In the genomic region with DNA sequence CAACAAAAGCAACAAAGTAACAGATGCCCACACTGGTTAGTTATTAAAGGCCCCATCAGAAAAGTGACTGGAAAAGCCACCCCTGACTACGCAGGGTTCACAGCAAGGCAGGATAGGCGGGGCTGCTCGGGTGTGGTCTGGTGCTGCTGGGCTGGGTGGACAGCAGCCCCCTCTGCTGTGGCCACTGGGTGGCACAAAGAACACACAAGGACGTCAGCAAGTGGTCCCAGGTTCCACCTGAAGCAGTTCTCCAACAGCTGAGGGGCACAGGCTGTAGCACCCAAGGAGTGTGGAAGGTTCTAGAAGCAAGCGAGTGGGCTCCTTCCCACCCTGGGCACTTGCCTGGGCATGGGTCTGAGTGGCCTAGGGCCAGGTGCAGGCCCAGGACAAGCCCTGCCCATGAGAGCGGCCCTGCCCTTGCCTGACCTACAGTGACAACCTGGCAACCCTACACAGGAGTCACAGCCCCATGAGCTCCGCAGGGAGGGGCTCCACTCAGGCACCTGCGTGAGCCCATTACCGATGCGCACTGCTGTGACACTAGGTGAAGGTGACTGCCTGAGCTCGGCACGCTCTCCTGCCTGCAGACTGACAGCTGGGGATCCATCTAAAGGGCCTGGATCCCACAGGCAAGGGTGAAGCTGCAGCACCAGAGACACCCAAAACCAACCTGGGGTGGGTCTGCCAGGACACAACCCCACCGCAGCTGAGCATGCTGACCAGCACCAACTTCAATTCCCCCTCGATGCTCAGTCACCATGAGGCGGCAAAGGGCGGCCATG, we compare ENCODE assay signal across 2 cellular contexts.
TF ChIP-seq lines count a peak whose summit lies in the region.

No MANE protein-coding gene starts in this region.

TF ChIP-seq in SK-N-SH, 30 proteins besides CTCF, POLR2A, EP300 and RAD21:
- no peak for TF ChIP-seq MXI1 (IDR thresholded peaks at IDR 0.05; ENCODE audit: low read depth, low read length)
- no peak for TF ChIP-seq GABPA (IDR thresholded peaks at IDR 0.05; ENCODE audit: low read depth)
- no peak for TF ChIP-seq ELF1 (IDR thresholded peaks at IDR 0.05)
- TF ChIP-seq, protein P1, sequence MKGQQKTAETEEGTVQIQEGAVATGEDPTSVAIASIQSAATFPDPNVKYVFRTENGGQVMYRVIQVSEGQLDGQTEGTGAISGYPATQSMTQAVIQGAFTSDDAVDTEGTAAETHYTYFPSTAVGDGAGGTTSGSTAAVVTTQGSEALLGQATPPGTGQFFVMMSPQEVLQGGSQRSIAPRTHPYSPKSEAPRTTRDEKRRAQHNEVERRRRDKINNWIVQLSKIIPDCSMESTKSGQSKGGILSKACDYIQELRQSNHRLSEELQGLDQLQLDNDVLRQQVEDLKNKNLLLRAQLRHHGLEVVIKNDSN (IDR thresholded peaks at IDR 0.05; ENCODE audit: borderline replicate concordance, low read depth): no peak
- TF ChIP-seq MEF2A (IDR thresholded peaks at IDR 0.05; ENCODE audit: borderline replicate concordance, low read depth): no peak
- no peak for TF ChIP-seq FOSL2 (IDR thresholded peaks at IDR 0.05; ENCODE audit: borderline replicate concordance, low read depth)
- TF ChIP-seq SMC3 (IDR thresholded peaks at IDR 0.05; ENCODE audit: low read depth, low read length): no peak
- TF ChIP-seq JUND (IDR thresholded peaks at IDR 0.05): no peak
- no peak for TF ChIP-seq NFIC (IDR thresholded peaks at IDR 0.05; ENCODE audit: borderline replicate concordance)
- no peak for TF ChIP-seq SIN3A (IDR thresholded peaks at IDR 0.05; ENCODE audit: borderline replicate concordance, low read depth, low read length)
- TF ChIP-seq RFX5 (IDR thresholded peaks at IDR 0.05; ENCODE audit: low read length): no peak

TF ChIP-seq in SK-N-SH treated with all-trans-retinoic acid at 6 μM for 48 hours, 23 proteins besides CTCF, POLR2A, EP300 and RAD21:
- no peak for TF ChIP-seq TOX (CRISPR knock-in tag; IDR thresholded peaks at IDR 0.05; ENCODE audit: borderline replicate concordance)
- no peak for TF ChIP-seq ZFP3 (CRISPR knock-in tag; IDR thresholded peaks at IDR 0.05)
- TF ChIP-seq GLIS3 (CRISPR knock-in tag; IDR thresholded peaks at IDR 0.05): no peak
- TF ChIP-seq ZNF70 (CRISPR knock-in tag; IDR thresholded peaks at IDR 0.05): no peak
- TF ChIP-seq, protein P2, sequence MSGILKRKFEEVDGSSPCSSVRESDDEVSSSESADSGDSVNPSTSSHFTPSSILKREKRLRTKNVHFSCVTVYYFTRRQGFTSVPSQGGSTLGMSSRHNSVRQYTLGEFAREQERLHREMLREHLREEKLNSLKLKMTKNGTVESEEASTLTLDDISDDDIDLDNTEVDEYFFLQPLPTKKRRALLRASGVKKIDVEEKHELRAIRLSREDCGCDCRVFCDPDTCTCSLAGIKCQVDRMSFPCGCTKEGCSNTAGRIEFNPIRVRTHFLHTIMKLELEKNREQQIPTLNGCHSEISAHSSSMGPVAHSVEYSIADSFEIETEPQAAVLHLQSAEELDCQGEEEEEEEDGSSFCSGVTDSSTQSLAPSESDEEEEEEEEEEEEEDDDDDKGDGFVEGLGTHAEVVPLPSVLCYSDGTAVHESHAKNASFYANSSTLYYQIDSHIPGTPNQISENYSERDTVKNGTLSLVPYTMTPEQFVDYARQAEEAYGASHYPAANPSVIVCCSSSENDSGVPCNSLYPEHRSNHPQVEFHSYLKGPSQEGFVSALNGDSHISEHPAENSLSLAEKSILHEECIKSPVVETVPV (CRISPR knock-in tag; IDR thresholded peaks at IDR 0.05): no peak
- TF ChIP-seq, protein P3, sequence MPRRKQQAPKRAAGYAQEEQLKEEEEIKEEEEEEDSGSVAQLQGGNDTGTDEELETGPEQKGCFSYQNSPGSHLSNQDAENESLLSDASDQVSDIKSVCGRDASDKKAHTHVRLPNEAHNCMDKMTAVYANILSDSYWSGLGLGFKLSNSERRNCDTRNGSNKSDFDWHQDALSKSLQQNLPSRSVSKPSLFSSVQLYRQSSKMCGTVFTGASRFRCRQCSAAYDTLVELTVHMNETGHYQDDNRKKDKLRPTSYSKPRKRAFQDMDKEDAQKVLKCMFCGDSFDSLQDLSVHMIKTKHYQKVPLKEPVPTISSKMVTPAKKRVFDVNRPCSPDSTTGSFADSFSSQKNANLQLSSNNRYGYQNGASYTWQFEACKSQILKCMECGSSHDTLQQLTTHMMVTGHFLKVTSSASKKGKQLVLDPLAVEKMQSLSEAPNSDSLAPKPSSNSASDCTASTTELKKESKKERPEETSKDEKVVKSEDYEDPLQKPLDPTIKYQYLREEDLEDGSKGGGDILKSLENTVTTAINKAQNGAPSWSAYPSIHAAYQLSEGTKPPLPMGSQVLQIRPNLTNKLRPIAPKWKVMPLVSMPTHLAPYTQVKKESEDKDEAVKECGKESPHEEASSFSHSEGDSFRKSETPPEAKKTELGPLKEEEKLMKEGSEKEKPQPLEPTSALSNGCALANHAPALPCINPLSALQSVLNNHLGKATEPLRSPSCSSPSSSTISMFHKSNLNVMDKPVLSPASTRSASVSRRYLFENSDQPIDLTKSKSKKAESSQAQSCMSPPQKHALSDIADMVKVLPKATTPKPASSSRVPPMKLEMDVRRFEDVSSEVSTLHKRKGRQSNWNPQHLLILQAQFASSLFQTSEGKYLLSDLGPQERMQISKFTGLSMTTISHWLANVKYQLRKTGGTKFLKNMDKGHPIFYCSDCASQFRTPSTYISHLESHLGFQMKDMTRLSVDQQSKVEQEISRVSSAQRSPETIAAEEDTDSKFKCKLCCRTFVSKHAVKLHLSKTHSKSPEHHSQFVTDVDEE (CRISPR knock-in tag; IDR thresholded peaks at IDR 0.05): no peak
- no peak for TF ChIP-seq RARB (CRISPR knock-in tag; IDR thresholded peaks at IDR 0.05)
- no peak for TF ChIP-seq ISL1 (CRISPR knock-in tag; IDR thresholded peaks at IDR 0.05)
- no peak for TF ChIP-seq OSR1 (CRISPR knock-in tag; IDR thresholded peaks at IDR 0.05)
- no peak for TF ChIP-seq TCF4 (CRISPR knock-in tag; IDR thresholded peaks at IDR 0.05; ENCODE audit: borderline replicate concordance)
- TF ChIP-seq ESRRG (CRISPR knock-in tag; IDR thresholded peaks at IDR 0.05): no peak
- TF ChIP-seq CSDC2 (CRISPR knock-in tag; IDR thresholded peaks at IDR 0.05): no peak
- TF ChIP-seq, protein P4, sequence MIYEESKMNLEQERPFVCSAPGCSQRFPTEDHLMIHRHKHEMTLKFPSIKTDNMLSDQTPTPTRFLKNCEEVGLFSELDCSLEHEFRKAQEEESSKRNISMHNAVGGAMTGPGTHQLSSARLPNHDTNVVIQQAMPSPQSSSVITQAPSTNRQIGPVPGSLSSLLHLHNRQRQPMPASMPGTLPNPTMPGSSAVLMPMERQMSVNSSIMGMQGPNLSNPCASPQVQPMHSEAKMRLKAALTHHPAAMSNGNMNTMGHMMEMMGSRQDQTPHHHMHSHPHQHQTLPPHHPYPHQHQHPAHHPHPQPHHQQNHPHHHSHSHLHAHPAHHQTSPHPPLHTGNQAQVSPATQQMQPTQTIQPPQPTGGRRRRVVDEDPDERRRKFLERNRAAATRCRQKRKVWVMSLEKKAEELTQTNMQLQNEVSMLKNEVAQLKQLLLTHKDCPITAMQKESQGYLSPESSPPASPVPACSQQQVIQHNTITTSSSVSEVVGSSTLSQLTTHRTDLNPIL (CRISPR knock-in tag; IDR thresholded peaks at IDR 0.05; ENCODE audit: low read depth): no peak
- TF ChIP-seq ZNF565 (CRISPR knock-in tag; conservative IDR thresholded peaks at IDR 0.05; ENCODE audit: low read depth): no peak
- no peak for TF ChIP-seq ZFP30 (CRISPR knock-in tag; IDR thresholded peaks at IDR 0.05)
